In the genomic region with DNA sequence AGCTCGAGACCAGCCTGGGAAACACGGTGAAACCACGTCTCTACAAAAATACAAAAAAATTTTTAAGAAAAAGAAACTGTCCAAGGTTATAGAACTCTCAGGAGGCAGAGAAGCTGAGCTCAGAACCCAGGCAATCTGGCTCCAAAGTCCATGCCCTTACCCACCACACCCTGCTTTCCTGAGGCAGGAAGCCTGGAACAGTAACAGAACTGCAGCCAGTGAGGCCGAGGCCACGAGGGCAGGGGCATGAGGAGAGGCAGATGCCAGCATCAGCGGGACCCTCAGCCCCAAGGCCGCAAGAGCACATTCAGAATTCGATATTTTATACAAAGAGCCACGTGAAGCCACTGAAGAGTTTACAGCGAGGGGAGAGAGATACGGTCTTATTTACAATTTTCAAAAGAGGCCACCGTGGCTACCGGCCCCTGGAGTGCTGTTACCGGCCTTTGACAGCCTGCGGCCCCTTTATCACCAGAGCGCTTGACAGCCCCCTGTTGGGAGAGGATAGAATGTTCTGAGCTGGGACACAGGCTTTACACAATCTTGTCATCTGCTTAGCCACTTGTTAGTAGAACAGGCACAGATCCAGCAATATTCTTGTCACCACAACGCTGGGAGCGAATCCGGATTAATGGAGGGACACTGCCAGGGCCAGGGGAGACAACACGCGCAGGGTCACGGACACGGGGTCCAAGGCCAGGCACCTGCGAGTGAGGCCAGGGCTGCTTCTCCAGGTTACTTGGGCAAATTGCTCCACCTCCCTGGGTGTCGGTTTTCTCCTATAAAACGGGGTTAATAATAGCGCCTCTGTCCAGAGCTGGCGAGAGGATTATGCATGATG, we compare ENCODE assay signal across 1 cellular context.
TF ChIP-seq lines count a peak whose summit lies in the region.

No MANE protein-coding gene starts in this region.

TF ChIP-seq in IMR-90, 13 proteins besides CTCF, POLR2A, EP300 and RAD21 (continued from another document):
- TF ChIP-seq, protein P1, sequence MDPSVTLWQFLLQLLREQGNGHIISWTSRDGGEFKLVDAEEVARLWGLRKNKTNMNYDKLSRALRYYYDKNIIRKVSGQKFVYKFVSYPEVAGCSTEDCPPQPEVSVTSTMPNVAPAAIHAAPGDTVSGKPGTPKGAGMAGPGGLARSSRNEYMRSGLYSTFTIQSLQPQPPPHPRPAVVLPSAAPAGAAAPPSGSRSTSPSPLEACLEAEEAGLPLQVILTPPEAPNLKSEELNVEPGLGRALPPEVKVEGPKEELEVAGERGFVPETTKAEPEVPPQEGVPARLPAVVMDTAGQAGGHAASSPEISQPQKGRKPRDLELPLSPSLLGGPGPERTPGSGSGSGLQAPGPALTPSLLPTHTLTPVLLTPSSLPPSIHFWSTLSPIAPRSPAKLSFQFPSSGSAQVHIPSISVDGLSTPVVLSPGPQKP (IDR thresholded peaks at IDR 0.05; ENCODE audit: borderline replicate concordance, low read depth, low read length), result no peak
- TF ChIP-seq RCOR1 (IDR thresholded peaks at IDR 0.05; ENCODE audit: insufficient replicate concordance, low read length) (no peak), SMC3 (IDR thresholded peaks at IDR 0.05; ENCODE audit: low read depth, low read length) (no peak), BHLHE40 (IDR thresholded peaks at IDR 0.05; ENCODE audit: low read depth, low read length) (no peak), FOS (IDR thresholded peaks at IDR 0.05; ENCODE audit: low read depth, low read length) (no peak), MAZ (IDR thresholded peaks at IDR 0.05; ENCODE audit: borderline replicate concordance, low read depth, low read length) (no peak), MXI1 (IDR thresholded peaks at IDR 0.05; ENCODE audit: borderline replicate concordance, low read depth, low read length) (no peak), RFX5 (IDR thresholded peaks at IDR 0.05; ENCODE audit: low read depth, low read length) (no peak), MAFK (IDR thresholded peaks at IDR 0.05; ENCODE audit: low read depth, low read length) (no peak)
- TF ChIP-seq, protein P2, sequence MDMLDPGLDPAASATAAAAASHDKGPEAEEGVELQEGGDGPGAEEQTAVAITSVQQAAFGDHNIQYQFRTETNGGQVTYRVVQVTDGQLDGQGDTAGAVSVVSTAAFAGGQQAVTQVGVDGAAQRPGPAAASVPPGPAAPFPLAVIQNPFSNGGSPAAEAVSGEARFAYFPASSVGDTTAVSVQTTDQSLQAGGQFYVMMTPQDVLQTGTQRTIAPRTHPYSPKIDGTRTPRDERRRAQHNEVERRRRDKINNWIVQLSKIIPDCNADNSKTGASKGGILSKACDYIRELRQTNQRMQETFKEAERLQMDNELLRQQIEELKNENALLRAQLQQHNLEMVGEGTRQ (IDR thresholded peaks at IDR 0.05; ENCODE audit: low read depth, low read length), result no peak
TF ChIP-seq in IMR-90: peak in this region for 0.
